ENCODE assay signal across 26 cellular contexts in genomic region chr7:906776-907157, GRCh38. TPM values are rescaled to one million over a fixed set of nuclear protein-coding genes. Genes with fewer than 3 reads are reported as not detected.
A peak's percentile ranks its signal among the peaks of the same experiment; 100 is the strongest.
DNase-seq lines count a peak whose midpoint lies in the region; ATAC-seq and TF ChIP-seq lines count a peak whose summit lies in the region.
"Had no signal": no experiment of that assay in that cellular context is flagged by ENCODE, and none has a peak within 500 bp of the region (broad histone marks: within the 10 kb centered on the region; RNA-seq: fewer than 3 reads in every experiment).

No MANE protein-coding gene starts in this region.

- peaks cover 5% of the 10 kb centered on the region; the same call in 1 of the 2 replicates for H3K4me1 ChIP-seq in Panc1 (ENCODE audit: control insufficient read depth, insufficient read depth, low read length)

- no peaks in the 10 kb centered on the region for H3K4me1 Mint-ChIP-seq in activated CD8-positive, alpha-beta memory T cell treated with anti-CD3 and anti-CD28 coated beads, Interleukin-2, amount 10 ng/mL, durations not matched to agents 7 days and 5 days
- H3K4me1 Mint-ChIP-seq in CD4-positive, alpha-beta T cell (ENCODE audit: low read depth), result peaks cover 11% of the 10 kb centered on the region

- peaks cover 6% of the 10 kb centered on the region for H3K27me3 Mint-ChIP-seq in activated CD8-positive, alpha-beta memory T cell treated with anti-CD3 and anti-CD28 coated beads, Interleukin-2, amount 10 ng/mL, durations not matched to agents 7 days and 5 days
- peaks cover 9% of the 10 kb centered on the region for H3K27me3 Mint-ChIP-seq in CD4-positive, alpha-beta T cell

- no peaks in the 10 kb centered on the region for H3K9me3 Mint-ChIP-seq in activated CD8-positive, alpha-beta memory T cell treated with anti-CD3 and anti-CD28 coated beads, Interleukin-2, amount 10 ng/mL, durations not matched to agents 7 days and 5 days (ENCODE audit: low read depth)
- H3K9me3 Mint-ChIP-seq in CD4-positive, alpha-beta T cell, result no peaks in the 10 kb centered on the region
- H3K9me3 Mint-ChIP-seq: activated naive CD4-positive, alpha-beta T cell treated with anti-CD3 and anti-CD28 coated beads, Interleukin-2, amount 10 ng/mL, durations not matched to agents 7 days and 5 days; H9 had no signal

- in situ Hi-C loops in Panc1 (cut with HindIII; ENCODE audit: low pct_unique_long_range_greater_than_20kb, low sequenced_read_pairs), result no loop called here

- CTCF ChIA-PET in activated CD8-positive, alpha-beta memory T cell treated with anti-CD3 and anti-CD28 coated beads, Interleukin-2, amount 10 ng/mL, durations not matched to agents 7 days and 5 days (lab: Charles Lee), result interaction anchor here (0.8 to 1.5 kb wide), 6 partner anchors 16 to 86 kb away, joined by 3 to 5 read pairs (median 3); no protein-coding TSS in a partner anchor
- CTCF ChIA-PET in Panc1 (lab: Charles Lee), result no interaction called here
- CTCF ChIA-PET in CD4-positive, alpha-beta T cell (lab: Charles Lee), result interaction anchor here (0.9 kb wide), 1 partner anchor 86 kb away, joined by 3 read pairs; no protein-coding TSS in a partner anchor

- H3K27me3 ChIP-seq in Panc1 (ENCODE audit: control insufficient read depth, insufficient read depth, low read length) (no peaks in the 10 kb centered on the region; the same call in 1 of the 2 replicates), dorsolateral prefrontal cortex (no peaks in the 10 kb centered on the region)
- H3K27me3 ChIP-seq in CD4-positive, alpha-beta T cell (ENCODE audit: control insufficient read depth, insufficient read depth, low read length), result no peaks in the 10 kb centered on the region
- H3K27me3 ChIP-seq: upper lobe of right lung had no signal

- no peak for DNase-seq in activated CD8-positive, alpha-beta memory T cell treated with anti-CD3 and anti-CD28 coated beads, Interleukin-2, amount 10 ng/mL, durations not matched to agents 7 days and 5 days
- DNase-seq in activated CD8-positive, alpha-beta memory T cell treated with anti-CD3 and anti-CD28 coated beads, Interleukin-2, amount 50 U/mL, for 48 hours, result no peak
- DNase-seq in Panc1 (ENCODE audit: low read depth, low spot score), result no peak
- DNase-seq in dorsolateral prefrontal cortex, result no peak
- no peak for DNase-seq in substantia nigra (lab: John Stamatoyannopoulos, UW)
- DNase-seq in hepatic stellate cell (ENCODE audit: low spot score), result no peak
- no peak for DNase-seq in CD4-positive, alpha-beta T cell
- no peak for DNase-seq in left lobe of liver (ENCODE audit: low spot score)
- DNase-seq: activated CD4-positive, CD25-positive, alpha-beta regulatory T cell; activated CD8-positive, alpha-beta memory T cell treated with anti-CD3 and anti-CD28 coated beads for 24 hours; activated naive CD4-positive, alpha-beta T cell treated with anti-CD3 and anti-CD28 coated beads, Interleukin-2, amount 10 ng/mL, durations not matched to agents 7 days and 5 days; activated T-cell treated with anti-CD3 and anti-CD28 coated beads, Interleukin-2, amount 50 U/mL, for 48 hours; BE2C; dermis blood vessel endothelial cell; DMS79 treated with DMSO at 0.1 percent for 48 hours; H9; NCI-H1105 treated with DMSO at 0.1 percent for 48 hours; NCI-H2081 treated with DMSO at 0.1 percent for 48 hours; NCI-H82; Right ventricle myocardium superior; T1000; upper lobe of right lung had no signal

- POLR2A ChIA-PET in Panc1 (lab: Charles Lee), result no interaction called here
- POLR2A ChIA-PET in CD4-positive, alpha-beta T cell (lab: Charles Lee), result interaction anchor here (1.7 to 4.4 kb wide), 2 partner anchors 17 to 68 kb away, joined by 11 to 23 read pairs; partner anchors contain the start of gene COX19

- H3K9me3 ChIP-seq in Panc1 (ENCODE audit: control insufficient read depth, insufficient read depth, low read depth, low read length), result no peaks in the 10 kb centered on the region
- no peaks in the 10 kb centered on the region for H3K9me3 ChIP-seq in CD4-positive, alpha-beta T cell (ENCODE audit: control insufficient read depth, low read length)
- H3K9me3 ChIP-seq: BE2C, upper lobe of right lung had no signal

- no peaks in the 10 kb centered on the region for H3K36me3 Mint-ChIP-seq in activated CD8-positive, alpha-beta memory T cell treated with anti-CD3 and anti-CD28 coated beads, Interleukin-2, amount 10 ng/mL, durations not matched to agents 7 days and 5 days
- no peaks in the 10 kb centered on the region for H3K36me3 Mint-ChIP-seq in CD4-positive, alpha-beta T cell (ENCODE audit: low read depth)
- H3K36me3 Mint-ChIP-seq: activated naive CD4-positive, alpha-beta T cell treated with anti-CD3 and anti-CD28 coated beads, Interleukin-2, amount 10 ng/mL, durations not matched to agents 7 days and 5 days had no signal

- no peak overlapping the region for H3K4me3 ChIP-seq in Panc1 (ENCODE audit: low read depth in 2 of 2, low read length in 2 of 2)
- no peak overlapping the region for H3K4me3 ChIP-seq in dorsolateral prefrontal cortex
- H3K4me3 ChIP-seq: cardiac muscle cell, GM12878, lung, skin epidermis, upper lobe of right lung had no signal

- intact Hi-C loops in Panc1 (cut with micrococcal nuclease; ENCODE audit: unreplicated experiment) (no loop called here), dorsolateral prefrontal cortex (cut with DNase I) (loop anchor here in 1 of 2 donors (5.0 kb wide), 1 partner anchor 156 kb away; no protein-coding TSS in a partner anchor)
- intact Hi-C loops in CD4-positive, alpha-beta T cell (cut with DNase I, micrococcal nuclease), result loop anchor here in 1 of 2 experiments (5.0 kb wide), 1 partner anchor 161 kb away; no protein-coding TSS in a partner anchor

- no peak overlapping the region for H3K27ac Mint-ChIP-seq in activated CD8-positive, alpha-beta memory T cell treated with anti-CD3 and anti-CD28 coated beads, Interleukin-2, amount 10 ng/mL, durations not matched to agents 7 days and 5 days
- no peak overlapping the region for H3K27ac Mint-ChIP-seq in CD4-positive, alpha-beta T cell
- H3K27ac Mint-ChIP-seq: activated naive CD4-positive, alpha-beta T cell treated with anti-CD3 and anti-CD28 coated beads, Interleukin-2, amount 10 ng/mL, durations not matched to agents 7 days and 5 days; H9 had no signal

- no TSS peak for BruUV-seq in Panc1 (replicated peaks; lab: Mats Ljungman, UMichigan)

- no peak for TF ChIP-seq CTCF in Panc1 (IDR thresholded peaks at IDR 0.05)
- no peak for TF ChIP-seq CTCF in dorsolateral prefrontal cortex (IDR thresholded peaks at IDR 0.05 in 54 of 56, conservative IDR thresholded peaks at IDR 0.05 in 2 of 56; ENCODE audit: low read depth in 1 of 56, partially characterized antibody in 56 of 56)
- TF ChIP-seq CTCF in CD4-positive, alpha-beta T cell (IDR thresholded peaks at IDR 0.05), result no peak

- ATAC-seq in activated CD8-positive, alpha-beta memory T cell treated with anti-CD3 and anti-CD28 coated beads, Interleukin-2, amount 10 ng/mL, durations not matched to agents 7 days and 5 days, result peak; percentile 24
- peak; percentile 6; the same call in 1 of the 2 replicates for ATAC-seq in Panc1
- no peak for ATAC-seq in CD4-positive, alpha-beta T cell (ENCODE audit: poor library complexity)
- ATAC-seq in left lobe of liver, result no peak
- ATAC-seq: GM12878, upper lobe of right lung had no signal

- H3K4me3 Mint-ChIP-seq in activated CD8-positive, alpha-beta memory T cell treated with anti-CD3 and anti-CD28 coated beads, Interleukin-2, amount 10 ng/mL, durations not matched to agents 7 days and 5 days, result no peak overlapping the region
- no peak overlapping the region for H3K4me3 Mint-ChIP-seq in CD4-positive, alpha-beta T cell
- H3K4me3 Mint-ChIP-seq: activated naive CD4-positive, alpha-beta T cell treated with anti-CD3 and anti-CD28 coated beads, Interleukin-2, amount 10 ng/mL, durations not matched to agents 7 days and 5 days; H9 had no signal

- no peak overlapping the region for H3K27ac ChIP-seq in Panc1 (ENCODE audit: low read length)
- H3K27ac ChIP-seq in dorsolateral prefrontal cortex, result peak overlapping the region in 55 of 59 donors; percentile 8 to 100 (median 82)
- H3K27ac ChIP-seq in substantia nigra (ENCODE audit: low read depth, low read length, poor library complexity, severe bottlenecking), result peak overlapping the region; percentile 82
- H3K27ac ChIP-seq in CD4-positive, alpha-beta T cell (ENCODE audit: low read depth, low read length), result no peak overlapping the region
- H3K27ac ChIP-seq: cardiac muscle cell, skin epidermis, upper lobe of right lung had no signal

- no peaks in the 10 kb centered on the region for H3K36me3 ChIP-seq in Panc1 (ENCODE audit: control insufficient read depth, insufficient read depth, low read length)
- H3K36me3 ChIP-seq: BE2C, cardiac muscle cell, upper lobe of right lung had no signal

RNA-seq across cellular contexts. Expression of gene GET4, which starts 30.4 kb away (rescaled TPM):
- 10 to 100 TPM; 38.0 to 39.2 TPM for total RNA-seq in activated CD8-positive, alpha-beta memory T cell treated with anti-CD3 and anti-CD28 coated beads, Interleukin-2, amount 10 ng/mL, durations not matched to agents 7 days and 5 days
- total RNA-seq in Panc1 (2021; ENCODE audit: unreplicated experiment) (90.9 TPM), dorsolateral prefrontal cortex (10 to 100 TPM; 25.4 to 54.1 (median 40.7) TPM), left lobe of liver (38.2 TPM)
- polyA plus RNA-seq in Panc1 (2012; ENCODE audit: insufficient read length), result 99.5 TPM
- 10 to 100 TPM; 84.4 to 96.4 TPM for total RNA-seq in CD4-positive, alpha-beta T cell

RNA-seq across cellular contexts. Expression of gene ADAP1, which starts 47.7 kb away (rescaled TPM):
- total RNA-seq in activated CD8-positive, alpha-beta memory T cell treated with anti-CD3 and anti-CD28 coated beads, Interleukin-2, amount 10 ng/mL, durations not matched to agents 7 days and 5 days, result 10 to 100 TPM; 12.4 to 30.8 TPM
- total RNA-seq in Panc1 (2021; ENCODE audit: unreplicated experiment) (3.1 TPM), dorsolateral prefrontal cortex (100 to 1,000 TPM in 118 of 120 experiments, 10 to 100 TPM in 2; 97.0 to 199 (median 136) TPM), left lobe of liver (2.8 TPM)
- 3.2 TPM for polyA plus RNA-seq in Panc1 (2012; ENCODE audit: insufficient read length)
- total RNA-seq in CD4-positive, alpha-beta T cell, result 1 to 10 TPM; 6.8 to 7.2 TPM

Comparison
In these comparisons a context has a peak if more than half of its experiments do, and no peak if none do; other contexts are left out.
1. ATAC-seq: peak in activated CD8-positive, alpha-beta memory T cell treated with anti-CD3 and anti-CD28 coated beads, Interleukin-2, amount 10 ng/mL, durations not matched to agents 7 days and 5 days (single experiment) and Panc1 (single experiment); none in CD4-positive, alpha-beta T cell (single experiment) and left lobe of liver (single experiment).
2. H3K27ac ChIP-seq: peak in dorsolateral prefrontal cortex (55 of 59) and substantia nigra (single experiment); none in Panc1 (single experiment) and CD4-positive, alpha-beta T cell (single experiment).